In genomic region chr2:169480079-169480465, GRCh38 we compare ENCODE assay signal across 1 cellular context.
A peak's percentile ranks its signal among the peaks of the same experiment; 100 is the strongest.
TF ChIP-seq lines count a peak whose summit lies in the region.

No MANE protein-coding gene starts in this region.

TF ChIP-seq in K562, 482 proteins besides CTCF, POLR2A, EP300 and RAD21 (continued from another document):
- TF ChIP-seq NFE2 (IDR thresholded peaks at IDR 0.05; ENCODE audit: low read depth) (no peak), MAFG (tag; conservative IDR thresholded peaks at IDR 0.05) (no peak), ATF4 (CRISPR knock-in tag; IDR thresholded peaks at IDR 0.05) (no peak), ZNF408 (CRISPR knock-in tag; IDR thresholded peaks at IDR 0.05; ENCODE audit: low read depth) (no peak), E2F6 (IDR thresholded peaks at IDR 0.05; ENCODE audit: borderline replicate concordance in 1 of 2, extremely low read depth in 1 of 2, insufficient read depth in 1 of 2, insufficient read length in 1 of 2, low read depth in 1 of 2, low read length in 1 of 2, poor library complexity in 1 of 2, severe bottlenecking in 1 of 2) (peak in 1 of 2 experiments; percentile 62), PHB2 (IDR thresholded peaks at IDR 0.05; ENCODE audit: low read depth) (no peak), E2F5 (CRISPR knock-in tag; IDR thresholded peaks at IDR 0.05) (0 out of 2 replicates have a peak, but pooled peaks have one; percentile 6), ZKSCAN1 (IDR thresholded peaks at IDR 0.05; ENCODE audit: low read depth, low read length) (no peak), ZBTB7A (IDR thresholded peaks at IDR 0.05; ENCODE audit: borderline replicate concordance, control insufficient read depth, low read depth, low read length) (no peak), ZNF609 (CRISPR knock-in tag; IDR thresholded peaks at IDR 0.05; ENCODE audit: borderline replicate concordance) (peak; percentile 52; the same call in 1 of the 2 replicates), ZNF24 (IDR thresholded peaks at IDR 0.05) (no peak), MAX (CRISPR knock-in tag; IDR thresholded peaks at IDR 0.05) (no peak), NR2F6 (CRISPR knock-in tag; IDR thresholded peaks at IDR 0.05) (no peak), ARHGAP35 (IDR thresholded peaks at IDR 0.05; ENCODE audit: partially characterized antibody) (no peak), PRMT5 (CRISPR knock-in tag; IDR thresholded peaks at IDR 0.05) (no peak), ZFP30 (CRISPR knock-in tag; IDR thresholded peaks at IDR 0.05; ENCODE audit: borderline replicate concordance) (no peak), ZNF668 (CRISPR knock-in tag; IDR thresholded peaks at IDR 0.05) (no peak), BHLHE40 (IDR thresholded peaks at IDR 0.05; ENCODE audit: low read length) (no peak), HINFP (tag; conservative IDR thresholded peaks at IDR 0.05; ENCODE audit: low read depth) (0 out of 2 replicates have a peak, but pooled peaks have one; percentile 6), ZHX1 (conservative IDR thresholded peaks at IDR 0.05; ENCODE audit: low read length) (no peak), ZSCAN29 (IDR thresholded peaks at IDR 0.05) (no peak), BDP1 (IDR thresholded peaks at IDR 0.05; ENCODE audit: insufficient read depth, insufficient read length) (no peak), SMAD3 (CRISPR knock-in tag; conservative IDR thresholded peaks at IDR 0.05) (no peak), ZNF830 (CRISPR knock-in tag; IDR thresholded peaks at IDR 0.05) (no peak), ESRRA (IDR thresholded peaks at IDR 0.05; ENCODE audit: borderline replicate concordance, low read depth) (no peak), JUN (IDR thresholded peaks at IDR 0.05; ENCODE audit: borderline replicate concordance, low read depth, low read length) (no peak), JUN (CRISPR knock-in tag; IDR thresholded peaks at IDR 0.05; ENCODE audit: borderline replicate concordance) (no peak), ZNF217 (CRISPR knock-in tag; IDR thresholded peaks at IDR 0.05) (no peak), PYGO2 (tag; IDR thresholded peaks at IDR 0.05) (no peak)
- TF ChIP-seq, protein P1, sequence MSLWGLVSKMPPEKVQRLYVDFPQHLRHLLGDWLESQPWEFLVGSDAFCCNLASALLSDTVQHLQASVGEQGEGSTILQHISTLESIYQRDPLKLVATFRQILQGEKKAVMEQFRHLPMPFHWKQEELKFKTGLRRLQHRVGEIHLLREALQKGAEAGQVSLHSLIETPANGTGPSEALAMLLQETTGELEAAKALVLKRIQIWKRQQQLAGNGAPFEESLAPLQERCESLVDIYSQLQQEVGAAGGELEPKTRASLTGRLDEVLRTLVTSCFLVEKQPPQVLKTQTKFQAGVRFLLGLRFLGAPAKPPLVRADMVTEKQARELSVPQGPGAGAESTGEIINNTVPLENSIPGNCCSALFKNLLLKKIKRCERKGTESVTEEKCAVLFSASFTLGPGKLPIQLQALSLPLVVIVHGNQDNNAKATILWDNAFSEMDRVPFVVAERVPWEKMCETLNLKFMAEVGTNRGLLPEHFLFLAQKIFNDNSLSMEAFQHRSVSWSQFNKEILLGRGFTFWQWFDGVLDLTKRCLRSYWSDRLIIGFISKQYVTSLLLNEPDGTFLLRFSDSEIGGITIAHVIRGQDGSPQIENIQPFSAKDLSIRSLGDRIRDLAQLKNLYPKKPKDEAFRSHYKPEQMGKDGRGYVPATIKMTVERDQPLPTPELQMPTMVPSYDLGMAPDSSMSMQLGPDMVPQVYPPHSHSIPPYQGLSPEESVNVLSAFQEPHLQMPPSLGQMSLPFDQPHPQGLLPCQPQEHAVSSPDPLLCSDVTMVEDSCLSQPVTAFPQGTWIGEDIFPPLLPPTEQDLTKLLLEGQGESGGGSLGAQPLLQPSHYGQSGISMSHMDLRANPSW (CRISPR knock-in tag; IDR thresholded peaks at IDR 0.05), result no peak
- TF ChIP-seq, protein P2, sequence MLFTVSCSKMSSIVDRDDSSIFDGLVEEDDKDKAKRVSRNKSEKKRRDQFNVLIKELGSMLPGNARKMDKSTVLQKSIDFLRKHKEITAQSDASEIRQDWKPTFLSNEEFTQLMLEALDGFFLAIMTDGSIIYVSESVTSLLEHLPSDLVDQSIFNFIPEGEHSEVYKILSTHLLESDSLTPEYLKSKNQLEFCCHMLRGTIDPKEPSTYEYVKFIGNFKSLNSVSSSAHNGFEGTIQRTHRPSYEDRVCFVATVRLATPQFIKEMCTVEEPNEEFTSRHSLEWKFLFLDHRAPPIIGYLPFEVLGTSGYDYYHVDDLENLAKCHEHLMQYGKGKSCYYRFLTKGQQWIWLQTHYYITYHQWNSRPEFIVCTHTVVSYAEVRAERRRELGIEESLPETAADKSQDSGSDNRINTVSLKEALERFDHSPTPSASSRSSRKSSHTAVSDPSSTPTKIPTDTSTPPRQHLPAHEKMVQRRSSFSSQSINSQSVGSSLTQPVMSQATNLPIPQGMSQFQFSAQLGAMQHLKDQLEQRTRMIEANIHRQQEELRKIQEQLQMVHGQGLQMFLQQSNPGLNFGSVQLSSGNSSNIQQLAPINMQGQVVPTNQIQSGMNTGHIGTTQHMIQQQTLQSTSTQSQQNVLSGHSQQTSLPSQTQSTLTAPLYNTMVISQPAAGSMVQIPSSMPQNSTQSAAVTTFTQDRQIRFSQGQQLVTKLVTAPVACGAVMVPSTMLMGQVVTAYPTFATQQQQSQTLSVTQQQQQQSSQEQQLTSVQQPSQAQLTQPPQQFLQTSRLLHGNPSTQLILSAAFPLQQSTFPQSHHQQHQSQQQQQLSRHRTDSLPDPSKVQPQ (CRISPR knock-in tag; IDR thresholded peaks at IDR 0.05; ENCODE audit: borderline replicate concordance), result no peak
TF ChIP-seq in K562: peak in this region for 5.
